Comparison of ENCODE assay signal across 15 cellular contexts in the genomic region with DNA sequence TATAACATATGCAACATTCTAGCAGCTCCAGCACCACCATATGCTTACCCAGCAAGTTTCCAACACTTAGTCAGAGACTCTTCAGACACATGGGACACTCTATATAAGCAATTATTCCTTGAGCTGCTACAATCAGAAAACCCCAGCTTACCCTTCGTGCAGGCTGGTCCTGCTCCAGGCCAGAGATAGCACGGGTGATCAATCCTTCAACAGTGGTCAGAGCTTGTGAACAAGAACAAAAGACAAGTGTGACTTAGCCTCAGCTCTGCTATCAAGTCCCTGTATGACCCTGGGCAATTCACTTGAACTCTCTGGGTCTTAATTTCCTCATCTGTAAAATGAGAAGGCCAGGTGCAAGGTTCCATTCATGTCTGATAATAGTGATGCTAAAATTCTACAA. TPM values are rescaled to one million over a fixed set of nuclear protein-coding genes. Genes with fewer than 3 reads are reported as not detected.
DNase-seq lines count a peak whose midpoint lies in the region; ATAC-seq, FAIRE-seq and TF ChIP-seq lines count a peak whose summit lies in the region.
"Had no signal": no experiment of that assay in that cellular context is flagged by ENCODE, and none has a peak within 500 bp of the region (broad histone marks: within the 10 kb centered on the region; RNA-seq: fewer than 3 reads in every experiment).

No MANE protein-coding gene starts in this region.

- H4K20me1 ChIP-seq in Loucy (ENCODE audit: insufficient read depth, low read length, poor library complexity, severe bottlenecking) (peaks cover 12% of the 10 kb centered on the region), K562 (replicated peaks; ENCODE audit: control insufficient read depth, insufficient read depth, low read length) (no peaks in the 10 kb centered on the region), osteoblast (ENCODE audit: insufficient read depth, low read length) (no peaks in the 10 kb centered on the region)

- H3K9me1 ChIP-seq in K562 (ENCODE audit: control insufficient read depth, insufficient read depth, low read length): no peaks in the 10 kb centered on the region

- intact Hi-C loops in K562 (cut with micrococcal nuclease) (no loop called here), sciatic nerve (cut with DNase I) (loop anchor here (10.0 kb wide), 1 partner anchor 318 kb away; no protein-coding TSS in a partner anchor)

- H3K9ac ChIP-seq in Loucy (ENCODE audit: low read depth, low read length, poor library complexity, severe bottlenecking) (peak overlapping the region; percentile 90), K562 (ENCODE audit: insufficient read depth in 1 of 2, low read depth in 2 of 2, low read length in 2 of 2) (peak overlapping the region in 1 of 2 experiments; percentile 88; a peak in 2 of 4 replicates)

- TF ChIP-seq EP300 in K562 (IDR thresholded peaks at IDR 0.05; ENCODE audit: low read length): no peak

- H3K4me3 Mint-ChIP-seq in T-helper 2 cell treated with Interferon-gamma antibody and Interleukin-4, amounts not matched to agents 5 μg/mL and 100 μg/mL, for 36 hours: peak overlapping the region; percentile 91

- no peak overlapping the region for H2AFZ ChIP-seq in Loucy (ENCODE audit: low read length)
- H2AFZ ChIP-seq in K562 (ENCODE audit: low read depth, low read length): no peak overlapping the region
- no peak overlapping the region for H2AFZ ChIP-seq in osteoblast (ENCODE audit: low read length)

- no peaks in the 10 kb centered on the region for H3F3A ChIP-seq in Loucy (ENCODE audit: low read depth)

- CTCF ChIA-PET in K562 (lab: Yijun Ruan, JAX; ENCODE audit: low intra/inter-chr PET ratio): no interaction called here

- TF ChIP-seq CTCF in Loucy (conservative IDR thresholded peaks at IDR 0.05; ENCODE audit: low read length) (no peak), K562 (IDR thresholded peaks at IDR 0.05 in 2 of 3, conservative IDR thresholded peaks at IDR 0.05 in 1 of 3; ENCODE audit: insufficient read depth in 2 of 3, low read depth in 1 of 3, low read length in 3 of 3) (no peak), osteoblast (IDR thresholded peaks at IDR 0.05; ENCODE audit: extremely low read depth, low read depth, low read length) (no peak)

- H3K4me2 ChIP-seq in Loucy (ENCODE audit: low read depth, low read length, poor library complexity, severe bottlenecking): peak overlapping the region; percentile 96
- H3K4me2 ChIP-seq in K562 (ENCODE audit: insufficient read depth, low read length): peak overlapping the region; percentile 92
- H3K4me2 ChIP-seq in osteoblast (ENCODE audit: insufficient read depth, low read length): peak overlapping the region; percentile 93

- H3K36me3 ChIP-seq in Loucy (ENCODE audit: insufficient read depth, low read length) (peaks cover 41% of the 10 kb centered on the region; the same call in 1 of the 2 replicates), K562 (ENCODE audit: control insufficient read depth, insufficient read depth, low read length) (peaks cover 54% of the 10 kb centered on the region), osteoblast (ENCODE audit: insufficient read depth, low read length) (peaks cover 53% of the 10 kb centered on the region)

- H3K9me2 ChIP-seq in Loucy (replicated peaks; ENCODE audit: low read depth, low read length): no peaks in the 10 kb centered on the region

- in situ Hi-C loops in K562 (cut with MboI): loop anchor here (5.0 kb wide), 1 partner anchor 316 kb away; no protein-coding TSS in a partner anchor

- peak overlapping the region; percentile 99 for H3K4me3 ChIP-seq in Loucy (ENCODE audit: low read length, poor library complexity, severe bottlenecking)
- peak overlapping the region; percentile 98 for H3K4me3 ChIP-seq in K562
- peak overlapping the region; percentile 92 for H3K4me3 ChIP-seq in osteoblast (ENCODE audit: insufficient read depth, low read length)

- no peak overlapping the region for H3K27ac ChIP-seq in K562 (ENCODE audit: extremely low read depth, low read depth, low read length)
- peak overlapping the region; percentile 97 for H3K27ac ChIP-seq in osteoblast (ENCODE audit: low read depth, low read length)
- H3K27ac ChIP-seq: thyroid gland had no signal

- no peaks in the 10 kb centered on the region for H3K27me3 Mint-ChIP-seq in T-helper 2 cell treated with Interferon-gamma antibody and Interleukin-4, amounts not matched to agents 5 μg/mL and 100 μg/mL, for 36 hours (ENCODE audit: low read depth)

- H3K27me3 ChIP-seq in Loucy (ENCODE audit: insufficient read depth, low read length, poor library complexity, severe bottlenecking): no peaks in the 10 kb centered on the region
- H3K27me3 ChIP-seq in K562 (ENCODE audit: control insufficient read depth in 2 of 2, insufficient read depth in 2 of 2, low read length in 2 of 2): no peaks in the 10 kb centered on the region
- no peaks in the 10 kb centered on the region for H3K27me3 ChIP-seq in osteoblast (ENCODE audit: insufficient read depth, low read length)
- H3K27me3 ChIP-seq: thyroid gland had no signal

- FAIRE-seq in K562 (lab: Jason Lieb, UNC): no peak

- TF ChIP-seq POLR2A in K562 (conservative IDR thresholded peaks at IDR 0.05): no peak

- peaks cover 50% of the 10 kb centered on the region for H3K36me3 Mint-ChIP-seq in T-helper 2 cell treated with Interferon-gamma antibody and Interleukin-4, amounts not matched to agents 5 μg/mL and 100 μg/mL, for 36 hours (ENCODE audit: low read depth)

- no peak for DNase-seq in T-helper 2 cell treated with Interferon-gamma antibody and Interleukin-4, amounts not matched to agents 5 μg/mL and 100 μg/mL, for 36 hours (ENCODE audit: low spot score)
- DNase-seq in T-helper 2 cell (no peak), K562 (ENCODE audit: extremely low read depth in 1 of 4, low spot score in 3 of 4) (no peak), osteoblast (ENCODE audit: insufficient read length, low spot score, missing footprints) (no peak), sciatic nerve (ENCODE audit: low spot score) (no peak), NCI-H2029 (lab: John Stamatoyannopoulos, UW) (no peak)
- DNase-seq: activated CD4-positive, CD25-positive, alpha-beta regulatory T cell treated with anti-CD3 and anti-CD28 coated beads, Interleukin-2, amount 50 U/mL, for 72 hours; EL; NCI-H2227 treated with DMSO at 0.1 percent for 48 hours; stimulated activated CD4-positive, alpha-beta T cell treated with anti-CD3 and anti-CD28 coated beads, Interleukin-4, amount 100 ng/mL, for 4 hours; thyroid gland had no signal

- no peak overlapping the region for H3K27ac Mint-ChIP-seq in T-helper 2 cell treated with Interferon-gamma antibody and Interleukin-4, amounts not matched to agents 5 μg/mL and 100 μg/mL, for 36 hours

- H3K4me1 ChIP-seq in Loucy (ENCODE audit: insufficient read depth, low read length, poor library complexity, severe bottlenecking) (peaks cover 28% of the 10 kb centered on the region), K562 (replicated peaks in 1 of 2; ENCODE audit: control insufficient read depth in 2 of 2, insufficient read depth in 2 of 2, low read length in 2 of 2) (peaks cover 19 to 24% of the 10 kb centered on the region in 2 experiments; a peak in 4 of 5 replicates), osteoblast (ENCODE audit: insufficient read depth, low read length) (peaks cover 31% of the 10 kb centered on the region)

- 28% methylated on average over 2 of the region's 2 CpGs for WGBS in K562 (ENCODE audit: insufficient coverage, low coverage, missing lambda C conversion rate)

- BruUV-seq in K562 (replicated peaks; lab: Mats Ljungman, UMichigan): no TSS peak

- ATAC-seq in K562 (no peak), HG03520 (IDR thresholded peaks at IDR 0.05; ENCODE audit: unreplicated experiment) (no peak), sciatic nerve (no peak)

- POLR2A ChIA-PET in K562 (lab: Yijun Ruan, JAX): interaction anchor here (0.8 to 2.8 kb wide), 5 partner anchors 9 to 27 kb away, joined by 3 to 15 read pairs (median 3); partner anchors contain the start of gene BUD13

- peaks cover 24% of the 10 kb centered on the region for H3K4me1 Mint-ChIP-seq in T-helper 2 cell treated with Interferon-gamma antibody and Interleukin-4, amounts not matched to agents 5 μg/mL and 100 μg/mL, for 36 hours (ENCODE audit: low read depth)

- H3K79me2 ChIP-seq in Loucy (ENCODE audit: insufficient read depth, low read length) (peaks cover 46% of the 10 kb centered on the region), K562 (ENCODE audit: control insufficient read depth, insufficient read depth, low read length) (peaks cover 24% of the 10 kb centered on the region), osteoblast (ENCODE audit: insufficient read depth, low read length) (peaks cover 44% of the 10 kb centered on the region)

- no peak for TF ChIP-seq RAD21 in K562 (CRISPR knock-in tag; conservative IDR thresholded peaks at IDR 0.05 in 1 of 2, IDR thresholded peaks at IDR 0.05 in 1 of 2)

- H3K9me3 ChIP-seq in Loucy (ENCODE audit: insufficient read depth, low read depth, low read length) (no peaks in the 10 kb centered on the region), K562 (replicated peaks; ENCODE audit: control insufficient read depth, insufficient read depth, low read depth, low read length) (no peaks in the 10 kb centered on the region), osteoblast (ENCODE audit: low read depth, low read length) (no peaks in the 10 kb centered on the region)
- H3K9me3 ChIP-seq: thyroid gland had no signal

- no peaks in the 10 kb centered on the region for H3K9me3 Mint-ChIP-seq in T-helper 2 cell treated with Interferon-gamma antibody and Interleukin-4, amounts not matched to agents 5 μg/mL and 100 μg/mL, for 36 hours

RNA-seq across cellular contexts. Expression of gene ZPR1, which starts 1.5 kb away (rescaled TPM):
- 120 and 142 TPM in 2 replicates for total RNA-seq in K562 (2011; cell fraction: chromatin; rRNA removed; ENCODE audit: low replicate concordance)
- 64.1 and 76.7 TPM in 2 replicates for total RNA-seq in K562 (2011; cell fraction: nucleolus; rRNA removed)
- 77.9 and 94.5 TPM in 2 replicates for total RNA-seq in K562 (2011; cell fraction: nucleoplasm; rRNA removed)
- total RNA-seq in K562 (2014; rRNA removed): 67.0 and 80.2 TPM in 2 replicates
- 94.1 and 104 TPM in 2 replicates for total RNA-seq in K562 (2014; rRNA removed; fragmentation: Illumina TruSeq; extraction: Trizol)
- total RNA-seq in K562 (2015; rRNA removed; fragmentation: Illumina TruSeq; extraction: Trizol): 83.8 and 85.1 TPM in 2 replicates
- total RNA-seq in K562 (2021): 83.8 and 88.6 TPM in 2 replicates
- polyA plus RNA-seq in K562 (2011; rRNA removed): 89.3 and 120 TPM in 2 replicates
- 55.3 and 65.6 TPM in 2 replicates for polyA plus RNA-seq in K562 (2011; cell fraction: cytosol; rRNA removed)
- 95.7 and 103 TPM in 2 replicates for polyA plus RNA-seq in K562 (2011; cell fraction: nucleus; rRNA removed)
- polyA plus RNA-seq in K562 (2012): 50.1 and 76.2 TPM in 2 replicates
- polyA plus RNA-seq in K562 (2014; fragmentation: Illumina TruSeq; extraction: Trizol): 83.9 and 96.8 TPM in 2 replicates
- 10 to 100 TPM; 13.0 to 17.2 TPM for polyA plus RNA-seq in K562 (2014; fragmentation: Nextera tagmentation; extraction: Ambion mirVana)
- polyA plus RNA-seq in K562 (2014; rRNA removed): 66.3 and 77.5 TPM in 2 replicates
- 126 and 135 TPM in 2 replicates for polyA minus RNA-seq in K562 (2011; rRNA and poly(A)+ RNA removed)
- 63.5 and 68.0 TPM in 2 replicates for polyA minus RNA-seq in K562 (2011; cell fraction: cytosol; rRNA and poly(A)+ RNA removed)
- 63.0 and 97.1 TPM in 2 replicates for polyA minus RNA-seq in K562 (2011; cell fraction: nucleus; rRNA and poly(A)+ RNA removed)
- 27.1 and 36.2 TPM in 2 replicates for total RNA-seq in osteoblast
- total RNA-seq in sciatic nerve: 26.7 TPM

RNA-seq across cellular contexts. Expression of gene APOA5, which starts 5.3 kb away (rescaled TPM):
- total RNA-seq in K562 (2011; cell fraction: chromatin; rRNA removed; ENCODE audit: low replicate concordance): not detected in 2 replicates
- total RNA-seq in K562 (2011; cell fraction: nucleolus; rRNA removed): not detected in 2 replicates
- total RNA-seq in K562 (2011; cell fraction: nucleoplasm; rRNA removed): not detected in 2 replicates
- total RNA-seq in K562 (2014; rRNA removed) (not detected in 2 replicates), K562 (2014; rRNA removed; fragmentation: Illumina TruSeq; extraction: Trizol) (not detected in 2 replicates), K562 (2015; rRNA removed; fragmentation: Illumina TruSeq; extraction: Trizol) (not detected in 2 replicates), K562 (2021) (0.67 TPM in 1 of 2 replicates, not detected in the other), osteoblast (under 0.01 TPM in 1 of 2 replicates, not detected in the other), sciatic nerve (not detected)
- polyA plus RNA-seq in K562 (2011; rRNA removed) (not detected in 2 replicates), K562 (2014; fragmentation: Illumina TruSeq; extraction: Trizol) (not detected in 2 replicates), K562 (2014; fragmentation: Nextera tagmentation; extraction: Ambion mirVana) (not detected), K562 (2014; rRNA removed) (not detected in 2 replicates)
- 0.03 TPM in 1 of 2 replicates, not detected in the other for polyA plus RNA-seq in K562 (2011; cell fraction: cytosol; rRNA removed)
- not detected in 2 replicates for polyA plus RNA-seq in K562 (2011; cell fraction: nucleus; rRNA removed)
- polyA plus RNA-seq in K562 (2012): not detected in 2 replicates
- not detected in 2 replicates for polyA minus RNA-seq in K562 (2011; rRNA and poly(A)+ RNA removed)
- polyA minus RNA-seq in K562 (2011; cell fraction: cytosol; rRNA and poly(A)+ RNA removed): not detected in 2 replicates
- polyA minus RNA-seq in K562 (2011; cell fraction: nucleus; rRNA and poly(A)+ RNA removed): not detected in 2 replicates
- total RNA-seq: A172, omental fat pad, thyroid gland had no signal

RNA-seq across cellular contexts. Expression of gene BUD13, which starts 13.6 kb away (rescaled TPM):
- total RNA-seq in K562 (2011; cell fraction: chromatin; rRNA removed; ENCODE audit: low replicate concordance): 15.6 and 21.6 TPM in 2 replicates
- total RNA-seq in K562 (2011; cell fraction: nucleolus; rRNA removed): 11.8 and 13.9 TPM in 2 replicates
- 14.7 and 15.7 TPM in 2 replicates for total RNA-seq in K562 (2011; cell fraction: nucleoplasm; rRNA removed)
- 25.1 and 28.0 TPM in 2 replicates for total RNA-seq in K562 (2014; rRNA removed)
- 20.5 and 24.2 TPM in 2 replicates for total RNA-seq in K562 (2014; rRNA removed; fragmentation: Illumina TruSeq; extraction: Trizol)
- 30.7 and 31.1 TPM in 2 replicates for total RNA-seq in K562 (2015; rRNA removed; fragmentation: Illumina TruSeq; extraction: Trizol)
- total RNA-seq in K562 (2021): 19.9 and 22.9 TPM in 2 replicates
- 23.9 and 27.1 TPM in 2 replicates for polyA plus RNA-seq in K562 (2011; rRNA removed)
- 22.8 and 30.1 TPM in 2 replicates for polyA plus RNA-seq in K562 (2011; cell fraction: cytosol; rRNA removed)
- 21.3 and 23.8 TPM in 2 replicates for polyA plus RNA-seq in K562 (2011; cell fraction: nucleus; rRNA removed)
- 14.8 and 19.9 TPM in 2 replicates for polyA plus RNA-seq in K562 (2012)
- 32.5 and 34.1 TPM in 2 replicates for polyA plus RNA-seq in K562 (2014; fragmentation: Illumina TruSeq; extraction: Trizol)
- 10 to 100 TPM in 1 of 2 experiments, 1 to 10 TPM in 1; 9.5 to 10.6 TPM for polyA plus RNA-seq in K562 (2014; fragmentation: Nextera tagmentation; extraction: Ambion mirVana)
- polyA plus RNA-seq in K562 (2014; rRNA removed): 27.1 and 28.2 TPM in 2 replicates
- 34.5 and 34.7 TPM in 2 replicates for polyA minus RNA-seq in K562 (2011; rRNA and poly(A)+ RNA removed)
- 15.0 and 16.0 TPM in 2 replicates for polyA minus RNA-seq in K562 (2011; cell fraction: cytosol; rRNA and poly(A)+ RNA removed)
- polyA minus RNA-seq in K562 (2011; cell fraction: nucleus; rRNA and poly(A)+ RNA removed): 10.0 and 16.0 TPM in 2 replicates
- total RNA-seq in osteoblast: 12.7 and 14.5 TPM in 2 replicates
- total RNA-seq in sciatic nerve: 16.9 TPM

RNA-seq across cellular contexts. Expression of gene APOA4, which starts 36.7 kb away (rescaled TPM):
- total RNA-seq in K562 (2011; cell fraction: chromatin; rRNA removed; ENCODE audit: low replicate concordance): 0.32 TPM in 1 of 2 replicates, not detected in the other
- not detected in 2 replicates for total RNA-seq in K562 (2011; cell fraction: nucleolus; rRNA removed)
- not detected in 2 replicates for total RNA-seq in K562 (2011; cell fraction: nucleoplasm; rRNA removed)
- total RNA-seq in K562 (2014; rRNA removed): not detected in 2 replicates
- not detected in 2 replicates for total RNA-seq in K562 (2014; rRNA removed; fragmentation: Illumina TruSeq; extraction: Trizol)
- total RNA-seq in K562 (2015; rRNA removed; fragmentation: Illumina TruSeq; extraction: Trizol): not detected in 2 replicates
- total RNA-seq in K562 (2021): not detected in 2 replicates
- not detected in 2 replicates for polyA plus RNA-seq in K562 (2011; rRNA removed)
- polyA plus RNA-seq in K562 (2011; cell fraction: cytosol; rRNA removed): not detected in 2 replicates
- polyA plus RNA-seq in K562 (2011; cell fraction: nucleus; rRNA removed): not detected in 2 replicates
- polyA plus RNA-seq in K562 (2012): 0.10 TPM in 1 of 2 replicates, not detected in the other
- polyA plus RNA-seq in K562 (2014; fragmentation: Illumina TruSeq; extraction: Trizol): not detected in 2 replicates
- polyA plus RNA-seq in K562 (2014; fragmentation: Nextera tagmentation; extraction: Ambion mirVana): not detected
- 0.07 and 0.11 TPM in 2 replicates for polyA plus RNA-seq in K562 (2014; rRNA removed)
- not detected in 2 replicates for polyA minus RNA-seq in K562 (2011; rRNA and poly(A)+ RNA removed)
- not detected in 2 replicates for polyA minus RNA-seq in K562 (2011; cell fraction: cytosol; rRNA and poly(A)+ RNA removed)
- not detected in 2 replicates for polyA minus RNA-seq in K562 (2011; cell fraction: nucleus; rRNA and poly(A)+ RNA removed)
- total RNA-seq in osteoblast: not detected in 2 replicates
- total RNA-seq in sciatic nerve: not detected
- total RNA-seq: A172, thyroid gland had no signal

RNA-seq across cellular contexts. Expression of gene APOC3, which starts 43.3 kb away (rescaled TPM):
- not detected in 2 replicates for total RNA-seq in K562 (2011; cell fraction: chromatin; rRNA removed; ENCODE audit: low replicate concordance)
- total RNA-seq in K562 (2011; cell fraction: nucleolus; rRNA removed): not detected in 2 replicates
- not detected in 2 replicates for total RNA-seq in K562 (2011; cell fraction: nucleoplasm; rRNA removed)
- total RNA-seq in K562 (2014; rRNA removed): not detected in 2 replicates
- not detected in 2 replicates for total RNA-seq in K562 (2014; rRNA removed; fragmentation: Illumina TruSeq; extraction: Trizol)
- not detected in 2 replicates for total RNA-seq in K562 (2015; rRNA removed; fragmentation: Illumina TruSeq; extraction: Trizol)
- total RNA-seq in K562 (2021): 1.1 and 1.7 TPM in 2 replicates
- not detected in 2 replicates for polyA plus RNA-seq in K562 (2011; rRNA removed)
- not detected in 2 replicates for polyA plus RNA-seq in K562 (2011; cell fraction: cytosol; rRNA removed)
- not detected in 2 replicates for polyA plus RNA-seq in K562 (2011; cell fraction: nucleus; rRNA removed)
- not detected in 2 replicates for polyA plus RNA-seq in K562 (2012)
- not detected in 2 replicates for polyA plus RNA-seq in K562 (2014; fragmentation: Illumina TruSeq; extraction: Trizol)
- not detected for polyA plus RNA-seq in K562 (2014; fragmentation: Nextera tagmentation; extraction: Ambion mirVana)
- polyA plus RNA-seq in K562 (2014; rRNA removed): not detected in 2 replicates
- not detected in 2 replicates for polyA minus RNA-seq in K562 (2011; rRNA and poly(A)+ RNA removed)
- not detected in 2 replicates for polyA minus RNA-seq in K562 (2011; cell fraction: cytosol; rRNA and poly(A)+ RNA removed)
- polyA minus RNA-seq in K562 (2011; cell fraction: nucleus; rRNA and poly(A)+ RNA removed): not detected in 2 replicates
- not detected in 2 replicates for total RNA-seq in osteoblast
- not detected for total RNA-seq in sciatic nerve
- total RNA-seq: A172, thyroid gland had no signal
